In the genomic region with DNA sequence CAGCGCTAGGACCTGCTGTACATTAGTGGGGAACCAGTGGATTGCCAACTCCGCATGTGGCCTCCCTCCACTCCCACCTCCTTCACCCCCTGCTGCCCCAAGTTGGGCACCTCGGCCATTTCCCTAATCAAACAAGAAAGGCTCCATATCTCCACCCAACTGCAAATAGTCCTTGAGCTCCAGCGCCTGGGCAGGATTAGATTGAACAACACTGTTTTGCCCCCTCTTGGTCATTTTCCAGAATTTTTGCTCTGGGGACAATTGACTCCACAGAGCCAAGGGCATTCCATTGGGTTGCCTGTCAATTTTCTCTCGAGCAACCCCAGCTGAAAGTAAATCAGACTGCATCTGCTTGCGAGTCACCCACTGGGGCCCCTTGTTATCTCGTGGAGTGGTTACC, we compare ENCODE assay signal across 36 cellular contexts. TPM values are rescaled to one million over a fixed set of nuclear protein-coding genes. Genes with fewer than 3 reads are reported as not detected.
"Had no signal": no experiment of that assay in that cellular context is flagged by ENCODE, and none has a peak within 500 bp of the region (broad histone marks: within the 10 kb centered on the region; RNA-seq: fewer than 3 reads in every experiment).

No MANE protein-coding gene starts in this region.

- ATAC-seq: activated naive CD4-positive, alpha-beta T cell treated with anti-CD3 and anti-CD28 coated beads, Interleukin-2, amount 50 U/mL, for 72 hours; activated naive CD8-positive, alpha-beta T cell treated with anti-CD3 and anti-CD28 coated beads, Interleukin-2, amount 50 U/mL, for 24 hours; activated T-cell treated with anti-CD3 and anti-CD28 coated beads, Interleukin-2, amount 50 U/mL, for 4 hours; activated T-cell treated with anti-CD3 and anti-CD28 coated beads, Interleukin-2, amount 50 U/mL, for 72 hours; activated T-helper 17 cell treated with anti-CD3 and anti-CD28 coated beads, Interleukin-2, amount 50 U/mL, for 72 hours had no signal

- H3K27ac ChIP-seq: adrenal gland, ascending aorta, brain microvascular endothelial cell, breast epithelium, cardiac muscle cell had no signal

- H3K27me3 ChIP-seq: adrenal gland, ascending aorta, brain microvascular endothelial cell, breast epithelium, cardiac muscle cell had no signal

- H3K9me3 ChIP-seq: adrenal gland, ascending aorta had no signal

- H3K4me3 ChIP-seq: adrenal gland, ascending aorta, breast epithelium, cardiac muscle cell had no signal

- FAIRE-seq: astrocyte, colon had no signal

- DNase-seq: activated effector memory CD4-positive, alpha-beta T cell treated with anti-CD3 and anti-CD28 coated beads, Interleukin-2, amount 50 U/mL, for 16 hours; activated effector memory CD4-positive, alpha-beta T cell treated with Interleukin-2 at 50 U/mL for 16 hours; activated gamma-delta T cell; activated gamma-delta T cell treated with Interleukin-2 at 50 U/mL for 16 hours; activated naive CD4-positive, alpha-beta T cell; activated naive CD4-positive, alpha-beta T cell treated with anti-CD3 and anti-CD28 coated beads for 36 hours; activated naive CD4-positive, alpha-beta T cell treated with anti-CD3 and anti-CD28 coated beads, Interleukin-2, amount 10 ng/mL, durations not matched to agents 7 days and 5 days; activated naive CD4-positive, alpha-beta T cell treated with anti-CD3 and anti-CD28 coated beads, Interleukin-2, amount 50 U/mL, for 16 hours; activated naive CD4-positive, alpha-beta T cell treated with Interleukin-2 at 50 U/mL for 16 hours; activated naive CD8-positive, alpha-beta T cell treated with anti-CD3 and anti-CD28 coated beads for 36 hours; activated naive CD8-positive, alpha-beta T cell treated with anti-CD3 and anti-CD28 coated beads, Interleukin-2, amount 10 ng/mL, durations not matched to agents 7 days and 5 days; activated naive CD8-positive, alpha-beta T cell treated with anti-CD3 and anti-CD28 coated beads, Interleukin-2, amount 50 U/mL, for 24 hours; activated T-cell treated with anti-CD3 and anti-CD28 coated beads, Interleukin-2, amount 50 U/mL, for 1 hour; activated T-cell treated with anti-CD3 and anti-CD28 coated beads, Interleukin-2, amount 50 U/mL, for 24 hours; activated T-cell treated with anti-CD3 and anti-CD28 coated beads, Interleukin-2, amount 50 U/mL, for 4 hours; activated T-cell treated with anti-CD3 and anti-CD28 coated beads, Interleukin-2, amount 50 U/mL, for 48 hours; activated T-cell treated with anti-CD3 and anti-CD28 coated beads, Interleukin-2, amount 50 U/mL, for 72 hours; adrenal gland; amniotic stem cell; amygdala; anterior cingulate cortex; aorta; brain microvascular endothelial cell; caudate nucleus; central memory CD4-positive, alpha-beta T cell; cerebellar nuclear complex had no signal

- H3K36me3 ChIP-seq: adrenal gland, ascending aorta, brain microvascular endothelial cell, breast epithelium, cardiac muscle cell had no signal

- H3K4me1 ChIP-seq: adrenal gland, ascending aorta, breast epithelium had no signal

RNA-seq across cellular contexts. Expression of a gene that starts 29.6 kb away (rescaled TPM):
- total RNA-seq: activated naive CD8-positive, alpha-beta T cell treated with anti-CD3 and anti-CD28 coated beads for 36 hours; activated naive CD8-positive, alpha-beta T cell treated with anti-CD3 and anti-CD28 coated beads, Interleukin-2, amount 10 ng/mL, durations not matched to agents 7 days and 5 days; adrenal gland; aorta; ascending aorta; astrocyte; cardiac muscle cell; cardiac septum; cerebellum; chondrocyte had no signal
- polyA plus RNA-seq: cardiac muscle cell had no signal
